8 cellular contexts compared by ENCODE assay signal in genomic region chr2:181457741-181458425, GRCh38. TPM values are rescaled to one million over a fixed set of nuclear protein-coding genes. Genes with fewer than 3 reads are reported as not detected.
A peak's percentile ranks its signal among the peaks of the same experiment; 100 is the strongest.
DNase-seq lines count a peak whose midpoint lies in the region; ATAC-seq and TF ChIP-seq lines count a peak whose summit lies in the region.

No MANE protein-coding gene starts in this region.

- H3K36me3 Mint-ChIP-seq in natural killer cell treated with Interleukin-12 subunit alpha and Interleukin-12 subunit beta and Interleukin-15 and Interleukin-18, amount 100 ng/mL, for 72 hours: peaks cover 23% of the 10 kb centered on the region

- H3K9me3 ChIP-seq in DND-41 (ENCODE audit: insufficient read depth, low read length, severe bottlenecking) (no peaks in the 10 kb centered on the region), esophagus (ENCODE audit: control insufficient read depth in 2 of 2, insufficient read depth in 1 of 2, low read depth in 1 of 2, low read length in 1 of 2) (no peaks in the 10 kb centered on the region), testis (no peaks in the 10 kb centered on the region)

- 3% methylated on average over 44 to 45 of the region's 45 CpGs for WGBS in esophagus, 2 donors
- WGBS in testis, 2 donors: 2 to 4% methylated on average over 23 to 26 of the region's 45 CpGs

- DNase-seq in DND-41: peak; percentile 72
- DNase-seq in GOT3 (lab: John Stamatoyannopoulos, UW): peak; percentile 24
- DNase-seq in NB4 (ENCODE audit: low read depth): peak; percentile 95
- DNase-seq in activated CD8-positive, alpha-beta memory T cell treated with anti-CD3 and anti-CD28 coated beads for 24 hours: peak; percentile 90
- peak; percentile 65 for DNase-seq in natural killer cell treated with Interleukin-12 subunit alpha and Interleukin-12 subunit beta and Interleukin-15 and Interleukin-18, amount 100 ng/mL, for 72 hours (ENCODE audit: low spot score)
- DNase-seq in testis: peak; percentile 26
- DNase-seq in DMS153 treated with DMSO at 0.1 percent for 48 hours (lab: John Stamatoyannopoulos, UW; ENCODE audit: unreplicated experiment): no peak

- H3K4me1 Mint-ChIP-seq in natural killer cell treated with Interleukin-12 subunit alpha and Interleukin-12 subunit beta and Interleukin-15 and Interleukin-18, amount 100 ng/mL, for 72 hours (ENCODE audit: low read depth in 2 of 2): peaks cover 66 to 76% of the 10 kb centered on the region in 2 donors

- intact Hi-C loops in testis (cut with DNase I; ENCODE audit: low total_unique reads): no loop called here

- H3K4me1 ChIP-seq in DND-41 (ENCODE audit: insufficient read depth, low read length) (peaks cover 55% of the 10 kb centered on the region), esophagus (ENCODE audit: control insufficient read depth in 2 of 2, insufficient read depth in 2 of 2, low read length in 1 of 2) (peaks cover 8 to 9% of the 10 kb centered on the region in 2 donors), testis (no peaks in the 10 kb centered on the region)

- TF ChIP-seq POLR2A in NB4 (IDR thresholded peaks at IDR 0.05; ENCODE audit: extremely low read depth, insufficient read length): peak; percentile 64
- no peak for TF ChIP-seq POLR2A in testis (IDR thresholded peaks at IDR 0.05)

- peak overlapping the region; percentile 94 to 97 for H3K27ac Mint-ChIP-seq in natural killer cell treated with Interleukin-12 subunit alpha and Interleukin-12 subunit beta and Interleukin-15 and Interleukin-18, amount 100 ng/mL, for 72 hours

- H3K27me3 Mint-ChIP-seq in natural killer cell treated with Interleukin-12 subunit alpha and Interleukin-12 subunit beta and Interleukin-15 and Interleukin-18, amount 100 ng/mL, for 72 hours: no peaks in the 10 kb centered on the region

- no peaks in the 10 kb centered on the region for H3K9me3 Mint-ChIP-seq in natural killer cell treated with Interleukin-12 subunit alpha and Interleukin-12 subunit beta and Interleukin-15 and Interleukin-18, amount 100 ng/mL, for 72 hours

- H3K27ac ChIP-seq in DND-41 (ENCODE audit: low read length) (peak overlapping the region; percentile 97), esophagus (ENCODE audit: low read depth in 2 of 2, low read length in 1 of 2) (peak overlapping the region; percentile 56 to 60), testis (no peak overlapping the region)

- peaks cover 56% of the 10 kb centered on the region for H3K79me2 ChIP-seq in DND-41 (ENCODE audit: insufficient read depth, low read length)

- H3K27me3 ChIP-seq in DND-41 (ENCODE audit: insufficient read depth, low read length, poor library complexity) (no peaks in the 10 kb centered on the region), esophagus (ENCODE audit: control insufficient read depth in 1 of 2, insufficient read depth in 2 of 2, low read length in 2 of 2) (no peaks in the 10 kb centered on the region), testis (no peaks in the 10 kb centered on the region)

- peak overlapping the region; percentile 56 for H2AFZ ChIP-seq in DND-41 (ENCODE audit: low read depth, low read length)

- peak overlapping the region; percentile 91 for H3K4me2 ChIP-seq in DND-41 (ENCODE audit: insufficient read depth, low read length)

- no peak for TF ChIP-seq CTCF in DND-41 (IDR thresholded peaks at IDR 0.05; ENCODE audit: borderline replicate concordance, extremely low read depth, low read length, poor library complexity, severe bottlenecking)
- no peak for TF ChIP-seq CTCF in NB4 (IDR thresholded peaks at IDR 0.05; ENCODE audit: low read depth, low read length)
- TF ChIP-seq CTCF in testis (IDR thresholded peaks at IDR 0.05): no peak

- peak overlapping the region; percentile 99 for H3K9ac ChIP-seq in DND-41 (ENCODE audit: low read depth, low read length)

- H3K4me3 ChIP-seq in DND-41 (ENCODE audit: low read depth in 1 of 2, low read length in 2 of 2): peak overlapping the region; percentile 65 to 66
- H3K4me3 ChIP-seq in NB4 (ENCODE audit: low read depth, low read length): peak overlapping the region; percentile 97
- peak overlapping the region; percentile 50 to 59 for H3K4me3 ChIP-seq in esophagus (ENCODE audit: low read depth in 1 of 2, low read length in 2 of 2)
- H3K4me3 ChIP-seq in testis: peak overlapping the region; percentile 49 to 60

- peaks cover 52% of the 10 kb centered on the region for H3K36me3 ChIP-seq in DND-41 (ENCODE audit: insufficient read depth, low read length)
- no peaks in the 10 kb centered on the region for H3K36me3 ChIP-seq in esophagus (ENCODE audit: control insufficient read depth in 2 of 2, insufficient read depth in 2 of 2, low read length in 1 of 2)
- H3K36me3 ChIP-seq in testis (ENCODE audit: low read depth, missing control alignments): no peaks in the 10 kb centered on the region

- peaks cover 12% of the 10 kb centered on the region for H4K20me1 ChIP-seq in DND-41 (ENCODE audit: insufficient read depth, low read length)

- peak overlapping the region; percentile 96 for H3K4me3 Mint-ChIP-seq in natural killer cell treated with Interleukin-12 subunit alpha and Interleukin-12 subunit beta and Interleukin-15 and Interleukin-18, amount 100 ng/mL, for 72 hours

- peak; percentile 38 for ATAC-seq in DND-41 (ENCODE audit: insufficient read depth, low read depth)
- ATAC-seq in natural killer cell treated with Interleukin-12 subunit alpha and Interleukin-12 subunit beta and Interleukin-15 and Interleukin-18, amount 100 ng/mL, for 72 hours: peak; percentile 49 to 53

RNA-seq across cellular contexts. Expression of gene ITGA4, which starts 0.7 kb away (rescaled TPM):
- polyA plus RNA-seq in esophagus (under 1 TPM; 0.22 to 0.45 TPM), testis (ENCODE audit: insufficient read depth, low read depth, low replicate concordance) (1.7 TPM)
- total RNA-seq in natural killer cell treated with Interleukin-12 subunit alpha and Interleukin-12 subunit beta and Interleukin-15 and Interleukin-18, amount 100 ng/mL, for 72 hours: 100 to 1,000 TPM in 1 of 2 donors, 10 to 100 TPM in 1; 52.1 to 147 TPM
- 1 to 10 TPM; 1.6 to 3.8 TPM for total RNA-seq in testis

Comparison
In these comparisons a context has a peak if more than half of its experiments do, and no peak if none do; other contexts are left out.
1. H3K27ac ChIP-seq: peak in DND-41 (single experiment) and esophagus (2 of 2); none in testis (0 of 2).
2. RNA of gene ITGA4, which starts 0.7 kb away (total RNA-seq): 52.1 to 147 TPM in natural killer cell treated with Interleukin-12 subunit alpha and Interleukin-12 subunit beta and Interleukin-15 and Interleukin-18, amount 100 ng/mL, for 72 hours; 1.6 to 3.8 TPM in testis; every median in the first group is over 10 times any median in the second.
3. Peak in every context shown above with its lines, with median percentiles within 50 percentile points of each other: H3K4me3 ChIP-seq.